In the genomic region with DNA sequence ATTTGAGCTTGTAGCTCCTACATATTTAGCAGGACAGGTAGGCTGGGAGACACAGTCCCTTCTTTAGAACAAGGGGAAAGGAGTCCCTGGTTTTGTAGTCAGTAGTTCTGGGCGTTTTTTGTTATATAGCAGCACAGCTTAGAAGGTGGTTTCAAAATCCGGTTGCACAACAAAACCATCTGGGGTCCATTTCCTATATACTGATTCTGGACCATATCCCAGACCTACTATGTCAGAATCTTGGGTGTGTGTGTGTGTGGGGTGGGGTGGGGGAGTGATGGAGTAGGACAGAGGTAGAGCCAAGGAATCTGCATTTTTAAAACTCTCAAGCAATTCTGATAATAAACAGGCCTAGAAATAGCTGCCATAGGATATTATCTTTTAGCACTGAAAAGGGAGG, we compare ENCODE assay signal across 21 cellular contexts. TPM values are rescaled to one million over a fixed set of nuclear protein-coding genes. Genes with fewer than 3 reads are reported as not detected.
DNase-seq lines count a peak whose midpoint lies in the region; FAIRE-seq and TF ChIP-seq lines count a peak whose summit lies in the region.
"Had no signal": no experiment of that assay in that cellular context is flagged by ENCODE, and none has a peak within 500 bp of the region (broad histone marks: within the 10 kb centered on the region; RNA-seq: fewer than 3 reads in every experiment).

No MANE protein-coding gene starts in this region.

- H3K36me3 Mint-ChIP-seq in Caco-2 (ENCODE audit: insufficient read depth, unreplicated experiment): peaks cover 7% of the 10 kb centered on the region
- H3K36me3 Mint-ChIP-seq: activated naive CD4-positive, alpha-beta T cell treated with anti-CD3 and anti-CD28 coated beads, Interleukin-2, amount 50 U/mL, for 72 hours had no signal

- POLR2A ChIA-PET in Caco-2 (lab: Charles Lee): no interaction called here

- H2BK12ac ChIP-seq in mesenchymal stem cell (ENCODE audit: low read length in 2 of 2): no peak overlapping the region

- no peak overlapping the region for H3K18ac ChIP-seq in mesenchymal stem cell (ENCODE audit: low read depth in 1 of 2, low read length in 2 of 2)

- H2BK15ac ChIP-seq in mesenchymal stem cell (ENCODE audit: low read depth, poor library complexity, severe bottlenecking): no peak overlapping the region

- no peak overlapping the region for H2BK120ac ChIP-seq in mesenchymal stem cell (ENCODE audit: low read depth, low read length)

- H3K14ac ChIP-seq in mesenchymal stem cell (ENCODE audit: low read length in 2 of 2): no peak overlapping the region

- no peaks in the 10 kb centered on the region for H3K27me3 Mint-ChIP-seq in Caco-2 (ENCODE audit: insufficient read depth, unreplicated experiment)

- H3K36me3 ChIP-seq in mesenchymal stem cell (ENCODE audit: control insufficient read depth in 1 of 2, insufficient read depth in 2 of 2, low read depth in 1 of 2, low read length in 2 of 2) (peaks cover 0 to 4% of the 10 kb centered on the region in 2 experiments), Caco-2 (ENCODE audit: control insufficient read depth, insufficient read depth, low read length) (no peaks in the 10 kb centered on the region), esophagus muscularis mucosa (peaks cover 0 to 10% (median 5%) of the 10 kb centered on the region in 4 donors)
- H3K36me3 ChIP-seq: SJCRH30 had no signal

- H3K27ac Mint-ChIP-seq in Caco-2 (ENCODE audit: unreplicated experiment): no peak overlapping the region
- H3K27ac Mint-ChIP-seq: activated CD8-positive, alpha-beta T cell treated with anti-CD3 and anti-CD28 coated beads, Interleukin-2, amount 10 ng/mL, durations not matched to agents 7 days and 5 days; activated naive CD4-positive, alpha-beta T cell treated with anti-CD3 and anti-CD28 coated beads, Interleukin-2, amount 50 U/mL, for 72 hours had no signal

- H3K4me1 Mint-ChIP-seq in Caco-2 (ENCODE audit: low read depth, unreplicated experiment): no peaks in the 10 kb centered on the region

- no peaks in the 10 kb centered on the region for H3K9me3 Mint-ChIP-seq in Caco-2 (ENCODE audit: unreplicated experiment)
- H3K9me3 Mint-ChIP-seq: activated naive CD4-positive, alpha-beta T cell treated with anti-CD3 and anti-CD28 coated beads, Interleukin-2, amount 50 U/mL, for 72 hours; activated T-cell treated with anti-CD3 and anti-CD28 coated beads, Interleukin-2, amount 50 U/mL, for 4 hours had no signal

- no peaks in the 10 kb centered on the region for H3K9me3 ChIP-seq in mesenchymal stem cell (ENCODE audit: control insufficient read depth, low read length)
- H3K9me3 ChIP-seq in Caco-2: no peaks in the 10 kb centered on the region
- no peaks in the 10 kb centered on the region for H3K9me3 ChIP-seq in esophagus muscularis mucosa
- H3K9me3 ChIP-seq: gastroesophageal sphincter, SJCRH30 had no signal

- no peak for TF ChIP-seq CTCF in dorsolateral prefrontal cortex (IDR thresholded peaks at IDR 0.05 in 54 of 56, conservative IDR thresholded peaks at IDR 0.05 in 2 of 56; ENCODE audit: low read depth in 1 of 56, partially characterized antibody in 56 of 56)
- no peak for TF ChIP-seq CTCF in Caco-2 (IDR thresholded peaks at IDR 0.05; ENCODE audit: insufficient read depth in 1 of 2, low read depth in 1 of 2, low read length in 1 of 2, severe bottlenecking in 1 of 2, unreplicated experiment in 1 of 2)
- TF ChIP-seq CTCF in esophagus muscularis mucosa (IDR thresholded peaks at IDR 0.05): no peak

- no peak overlapping the region for H3K4ac ChIP-seq in mesenchymal stem cell (ENCODE audit: low read depth in 1 of 2, low read length in 2 of 2)

- WGBS in mesenchymal stem cell: no CpG with 5 or more reads among the region's 2 CpGs
- 46% methylated on average over 2 of the region's 2 CpGs for WGBS in esophagus muscularis mucosa

- H3K23ac ChIP-seq in mesenchymal stem cell (ENCODE audit: low read length in 2 of 2): no peak overlapping the region

- no peak overlapping the region for H4K91ac ChIP-seq in mesenchymal stem cell (ENCODE audit: low read length)

- H3K27me3 ChIP-seq in dorsolateral prefrontal cortex (no peaks in the 10 kb centered on the region), mesenchymal stem cell (ENCODE audit: control insufficient read depth in 1 of 2, insufficient read depth in 1 of 2, low read length in 2 of 2) (no peaks in the 10 kb centered on the region), Caco-2 (replicated peaks; ENCODE audit: control insufficient read depth, insufficient read depth, low read length) (no peaks in the 10 kb centered on the region), esophagus muscularis mucosa (no peaks in the 10 kb centered on the region)
- H3K27me3 ChIP-seq: gastroesophageal sphincter, SJCRH30 had no signal

- no peak overlapping the region for H2AK5ac ChIP-seq in mesenchymal stem cell (ENCODE audit: low read length, severe bottlenecking)

- peak overlapping the region; percentile 55 for H3K9ac ChIP-seq in mesenchymal stem cell (ENCODE audit: low read length)

- H3K79me1 ChIP-seq in mesenchymal stem cell (replicated peaks; ENCODE audit: low read length, poor library complexity, severe bottlenecking): no peaks in the 10 kb centered on the region

- peak; percentile 1 for DNase-seq in SKM-1 treated with dmso at 0.1 percent for 144 hours (lab: John Stamatoyannopoulos, UW; ENCODE audit: unreplicated experiment)
- DNase-seq in SKM-1 (lab: John Stamatoyannopoulos, UW; ENCODE audit: unreplicated experiment): no peak
- DNase-seq in HS-5 (ENCODE audit: low read depth): peak; percentile 47
- DNase-seq in dorsolateral prefrontal cortex: no peak
- no peak for DNase-seq in mesenchymal stem cell
- no peak for DNase-seq in RCC 7860 (ENCODE audit: low spot score)
- DNase-seq in Caco-2: no peak
- DNase-seq in esophagus muscularis mucosa (ENCODE audit: extremely low spot score): no peak
- DNase-seq: 8988T; activated CD8-positive, alpha-beta T cell treated with anti-CD3 and anti-CD28 coated beads, Interleukin-2, amount 10 ng/mL, durations not matched to agents 7 days and 5 days; activated T-cell treated with anti-CD3 and anti-CD28 coated beads, Interleukin-2, amount 50 U/mL, for 4 hours; mammary epithelial cell; NCI-H146; NCI-H2171; NCI-H748 treated with DMSO at 0.1 percent for 48 hours; T-helper 2 cell had no signal

- no peaks in the 10 kb centered on the region for H3K4me1 ChIP-seq in mesenchymal stem cell (ENCODE audit: control insufficient read depth, insufficient read depth, low read depth, low read length)
- no peaks in the 10 kb centered on the region for H3K4me1 ChIP-seq in Caco-2
- H3K4me1 ChIP-seq in esophagus muscularis mucosa: peaks cover 0 to 8% (median 4%) of the 10 kb centered on the region in 4 donors

- no peak overlapping the region for H2AFZ ChIP-seq in mesenchymal stem cell (ENCODE audit: low read depth, low read length)

- no TSS peak for BruUV-seq in Caco-2 (replicated peaks; lab: Mats Ljungman, UMichigan)

- TF ChIP-seq POLR2A in esophagus muscularis mucosa (IDR thresholded peaks at IDR 0.05; ENCODE audit: low read depth): no peak

- H3K4me2 ChIP-seq in mesenchymal stem cell (ENCODE audit: low read length, poor library complexity, severe bottlenecking): no peak overlapping the region

- H3K27ac ChIP-seq in dorsolateral prefrontal cortex: peak overlapping the region in 36 of 59 donors; percentile 8 to 76 (median 56)
- H3K27ac ChIP-seq in mesenchymal stem cell (ENCODE audit: low read length, poor library complexity, severe bottlenecking): no peak overlapping the region
- H3K27ac ChIP-seq in esophagus muscularis mucosa (replicated peaks in 1 of 4): no peak overlapping the region
- H3K27ac ChIP-seq: C4-2B, gastroesophageal sphincter, SJCRH30 had no signal

- TF ChIP-seq EP300 in esophagus muscularis mucosa (IDR thresholded peaks at IDR 0.05): no peak

- H3K4me3 ChIP-seq in dorsolateral prefrontal cortex: no peak overlapping the region
- H3K4me3 ChIP-seq in mesenchymal stem cell (ENCODE audit: insufficient read depth in 1 of 2, low read depth in 1 of 2, low read length in 2 of 2): no peak overlapping the region
- no peak overlapping the region for H3K4me3 ChIP-seq in Caco-2 (ENCODE audit: low read depth, low read length)
- H3K4me3 ChIP-seq in esophagus muscularis mucosa: no peak overlapping the region
- H3K4me3 ChIP-seq: gastroesophageal sphincter, SJCRH30 had no signal

- no peak overlapping the region for H2BK5ac ChIP-seq in mesenchymal stem cell (ENCODE audit: low read depth, low read length, poor library complexity, severe bottlenecking)

- no peak overlapping the region for H3K4me3 Mint-ChIP-seq in Caco-2 (ENCODE audit: unreplicated experiment)
- H3K4me3 Mint-ChIP-seq: activated CD8-positive, alpha-beta T cell treated with anti-CD3 and anti-CD28 coated beads, Interleukin-2, amount 10 ng/mL, durations not matched to agents 7 days and 5 days; activated T-cell treated with anti-CD3 and anti-CD28 coated beads, Interleukin-2, amount 50 U/mL, for 4 hours had no signal

- CTCF ChIA-PET in Caco-2 (lab: Charles Lee): interaction anchor here (0.6 kb wide), 1 partner anchor 1857 kb away, joined by 3 read pairs; no protein-coding TSS in a partner anchor

- H4K8ac ChIP-seq in mesenchymal stem cell (ENCODE audit: low read length): no peak overlapping the region

- intact Hi-C loops in dorsolateral prefrontal cortex (cut with DNase I): loop anchor here (2.0 to 10.0 kb wide), 6 partner anchors 99 to 732 kb away; partner anchors contain the start of genes PIGC (in 1 of the 2) and SUCO (in 1 of the 2)
- intact Hi-C loops in Caco-2 (cut with micrococcal nuclease; ENCODE audit: unreplicated experiment): no loop called here
- intact Hi-C loops in esophagus muscularis mucosa (cut with DNase I): loop anchor here (5.0 to 10.0 kb wide), 2 partner anchors 62 to 639 kb away; partner anchors contain the start of gene PIGC

- FAIRE-seq in RCC 7860 (lab: Jason Lieb, UNC): no peak
- FAIRE-seq: kidney had no signal

RNA-seq across cellular contexts. Expression of gene METTL13, which starts 21.6 kb away (rescaled TPM):
- total RNA-seq in dorsolateral prefrontal cortex (10 to 100 TPM; 17.7 to 35.2 (median 25.0) TPM), Caco-2 (2022) (36.9 and 40.4 TPM in 2 replicates), esophagus muscularis mucosa (10 to 100 TPM; 17.5 to 20.9 (median 20.0) TPM)
- polyA plus RNA-seq in mesenchymal stem cell (2013, experiment 1 of 2): 10.4 TPM
- polyA plus RNA-seq in mesenchymal stem cell (2013, experiment 2 of 2): 11.3 TPM

RNA-seq across cellular contexts. Expression of gene DNM3, which starts 38.2 kb away (rescaled TPM):
- total RNA-seq in dorsolateral prefrontal cortex (100 to 1,000 TPM in 119 of 120 experiments, 10 to 100 TPM in 1; 79.4 to 235 (median 160) TPM), Caco-2 (2022) (0.11 TPM in 1 of 2 replicates, not detected in the other), esophagus muscularis mucosa (1 to 10 TPM; 3.3 to 6.4 (median 3.9) TPM)
- 1.3 TPM for polyA plus RNA-seq in mesenchymal stem cell (2013, experiment 1 of 2)
- polyA plus RNA-seq in mesenchymal stem cell (2013, experiment 2 of 2): 1.1 TPM

Comparison
In these comparisons a context has a peak if more than half of its experiments do, and no peak if none do; other contexts are left out.
1. DNase-seq: peak in SKM-1 treated with dmso at 0.1 percent for 144 hours (single experiment) and HS-5 (single experiment); none in SKM-1 (single experiment), dorsolateral prefrontal cortex (0 of 10), mesenchymal stem cell (single experiment), RCC 7860 (single experiment), Caco-2 (0 of 2) and esophagus muscularis mucosa (single experiment).
2. H3K27ac ChIP-seq: peak in dorsolateral prefrontal cortex (36 of 59); none in mesenchymal stem cell (single experiment) and esophagus muscularis mucosa (0 of 4).
3. RNA of gene DNM3, which starts 38.2 kb away (total RNA-seq): 79.4 to 235 TPM in dorsolateral prefrontal cortex; 3.3 to 6.4 TPM in esophagus muscularis mucosa and 0.11 TPM in Caco-2; every median in the first group is over 10 times any median in the second.